In the genomic region with DNA sequence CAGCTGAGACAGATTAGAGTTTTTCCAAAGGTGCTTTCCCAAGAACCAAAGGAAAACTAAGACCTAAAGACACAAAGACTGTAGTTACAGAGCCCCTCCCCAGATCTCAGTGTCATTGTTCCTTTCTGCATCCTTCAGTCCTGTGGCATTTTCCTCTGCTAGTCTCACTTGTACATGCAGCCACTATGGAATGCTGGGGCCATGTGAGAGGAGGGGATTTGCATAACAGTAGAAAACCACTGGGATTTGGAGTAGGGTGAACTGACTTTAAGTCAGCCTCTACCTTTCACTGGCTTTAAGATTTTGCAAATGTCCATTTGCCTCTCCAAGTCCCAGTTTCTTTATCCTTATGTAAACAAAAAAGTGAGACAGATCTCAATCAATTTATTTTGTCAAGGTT, we compare ENCODE assay signal across 19 cellular contexts.
DNase-seq lines count a peak whose midpoint lies in the region; ATAC-seq and TF ChIP-seq lines count a peak whose summit lies in the region.
"Had no signal": no experiment of that assay in that cellular context is flagged by ENCODE, and none has a peak within 500 bp of the region (broad histone marks: within the 10 kb centered on the region; RNA-seq: fewer than 3 reads in every experiment).

No MANE protein-coding gene starts in this region.

- H3K79me2 ChIP-seq in mesendoderm (ENCODE audit: control insufficient read depth, insufficient read depth, low read length), result no peaks in the 10 kb centered on the region

- no peak overlapping the region for H4K5ac ChIP-seq in mesendoderm (ENCODE audit: low read length)

- no peaks in the 10 kb centered on the region for H3K4me1 Mint-ChIP-seq in Caco-2 (ENCODE audit: low read depth, unreplicated experiment)
- H3K4me1 Mint-ChIP-seq in endothelial cell (ENCODE audit: unreplicated experiment), result peaks cover 24% of the 10 kb centered on the region
- H3K4me1 Mint-ChIP-seq: T-cell had no signal

- H3K9me3 Mint-ChIP-seq in Caco-2 (ENCODE audit: unreplicated experiment) (no peaks in the 10 kb centered on the region), endothelial cell (ENCODE audit: unreplicated experiment) (no peaks in the 10 kb centered on the region)
- H3K9me3 Mint-ChIP-seq: CD4-positive, alpha-beta T cell; T-cell had no signal

- no peaks in the 10 kb centered on the region for H3K27me3 Mint-ChIP-seq in Caco-2 (ENCODE audit: insufficient read depth, unreplicated experiment)
- H3K27me3 Mint-ChIP-seq in endothelial cell (ENCODE audit: unreplicated experiment), result peaks cover 3% of the 10 kb centered on the region
- H3K27me3 Mint-ChIP-seq: CD4-positive, alpha-beta T cell had no signal

- H3K36me3 ChIP-seq in Caco-2 (ENCODE audit: control insufficient read depth, insufficient read depth, low read length), result no peaks in the 10 kb centered on the region
- 0 out of 2 replicates have a peak, but pooled peaks cover 3% of the 10 kb centered on the region for H3K36me3 ChIP-seq in HUES6 (ENCODE audit: control insufficient read depth, insufficient read depth, low read length)
- H3K36me3 ChIP-seq in mesendoderm (ENCODE audit: control insufficient read depth, insufficient read depth, low read length), result no peaks in the 10 kb centered on the region
- H3K36me3 ChIP-seq in WERI-Rb-1, result no peaks in the 10 kb centered on the region
- H3K36me3 ChIP-seq in gastrocnemius medialis, result no peaks in the 10 kb centered on the region
- H3K36me3 ChIP-seq: ovary, upper lobe of left lung had no signal

- H3K27ac Mint-ChIP-seq in Caco-2 (ENCODE audit: unreplicated experiment), result no peak overlapping the region
- peak overlapping the region; percentile 82 for H3K27ac Mint-ChIP-seq in endothelial cell (ENCODE audit: unreplicated experiment)
- H3K27ac Mint-ChIP-seq: CD4-positive, alpha-beta T cell; T-cell had no signal

- H3K36me3 Mint-ChIP-seq in Caco-2 (ENCODE audit: insufficient read depth, unreplicated experiment) (no peaks in the 10 kb centered on the region), endothelial cell (ENCODE audit: low read depth, unreplicated experiment) (no peaks in the 10 kb centered on the region)
- H3K36me3 Mint-ChIP-seq: T-cell had no signal

- H3K18ac ChIP-seq in mesendoderm (ENCODE audit: low read length), result peak overlapping the region; percentile 97

- intact Hi-C loops in Caco-2 (cut with micrococcal nuclease; ENCODE audit: unreplicated experiment), result loop anchor here (5.0 kb wide), 1 partner anchor 36 kb away; no protein-coding TSS in a partner anchor
- intact Hi-C loops in gastrocnemius medialis (cut with DNase I; ENCODE audit: low total_unique reads), result no loop called here

- peak overlapping the region; percentile 36 for H2BK5ac ChIP-seq in mesendoderm (ENCODE audit: low read length)

- peaks cover 3% of the 10 kb centered on the region; the same call in 1 of the 2 replicates for H3K9me3 ChIP-seq in Caco-2
- H3K9me3 ChIP-seq in HUES6 (ENCODE audit: control insufficient read depth, insufficient read depth, low read depth, low read length), result peaks cover 3% of the 10 kb centered on the region; the same call in 1 of the 2 replicates
- H3K9me3 ChIP-seq in WERI-Rb-1 (ENCODE audit: severe bottlenecking), result no peaks in the 10 kb centered on the region
- no peaks in the 10 kb centered on the region for H3K9me3 ChIP-seq in gastrocnemius medialis
- H3K9me3 ChIP-seq: ovary, upper lobe of left lung had no signal

- peak overlapping the region; percentile 23 for H2BK15ac ChIP-seq in mesendoderm (replicated peaks; ENCODE audit: low read depth)

- no peak overlapping the region for H3K4me3 ChIP-seq in Caco-2 (ENCODE audit: low read depth, low read length)
- peak overlapping the region; percentile 11; the same call in 1 of the 2 replicates for H3K4me3 ChIP-seq in HUES6 (ENCODE audit: low read depth, low read length)
- no peak overlapping the region for H3K4me3 ChIP-seq in mesendoderm (ENCODE audit: low read length)
- H3K4me3 ChIP-seq in WERI-Rb-1 (ENCODE audit: low read depth, low read length), result no peak overlapping the region
- H3K4me3 ChIP-seq in gastrocnemius medialis, result no peak overlapping the region
- H3K4me3 ChIP-seq: ovary, upper lobe of left lung had no signal

- peak overlapping the region; percentile 84 for H3K9ac ChIP-seq in HUES6 (ENCODE audit: low read length)
- H3K9ac ChIP-seq in mesendoderm (ENCODE audit: low read length), result no peak overlapping the region

- no peak overlapping the region for H4K8ac ChIP-seq in mesendoderm (ENCODE audit: low read depth, low read length)

- H3K27ac ChIP-seq in HUES6 (ENCODE audit: low read depth, low read length), result peak overlapping the region; percentile 92
- H3K27ac ChIP-seq in mesendoderm (ENCODE audit: low read depth, low read length), result peak overlapping the region; percentile 41
- no peak overlapping the region for H3K27ac ChIP-seq in WERI-Rb-1
- no peak overlapping the region for H3K27ac ChIP-seq in gastrocnemius medialis
- H3K27ac ChIP-seq: upper lobe of left lung had no signal

- H2BK120ac ChIP-seq in mesendoderm (ENCODE audit: low read depth, low read length), result peak overlapping the region; percentile 97

- H3K79me1 ChIP-seq in mesendoderm (ENCODE audit: low read length), result no peaks in the 10 kb centered on the region

- peak; percentile 21 to 42 for DNase-seq in Caco-2
- DNase-seq in endothelial cell (ENCODE audit: low spot score), result no peak
- peak; percentile 94 for DNase-seq in mesendoderm
- DNase-seq in WERI-Rb-1, result no peak
- no peak for DNase-seq in gastrocnemius medialis
- DNase-seq in RKO (ENCODE audit: low spot score), result no peak
- DNase-seq in D341Med (ENCODE audit: low spot score), result no peak
- DNase-seq: ACHN; activated gamma-delta T cell; CD4-positive, alpha-beta T cell; dermis blood vessel endothelial cell; hypothalamus; NCI-H82; ovary; RPMI8226; T-cell; upper lobe of left lung had no signal

- H3K27me3 ChIP-seq in Caco-2 (replicated peaks; ENCODE audit: control insufficient read depth, insufficient read depth, low read length) (no peaks in the 10 kb centered on the region), HUES6 (ENCODE audit: control insufficient read depth, insufficient read depth, low read length) (no peaks in the 10 kb centered on the region), mesendoderm (ENCODE audit: insufficient read depth, low read length, poor library complexity) (no peaks in the 10 kb centered on the region), WERI-Rb-1 (ENCODE audit: insufficient read depth, low read depth, severe bottlenecking) (no peaks in the 10 kb centered on the region), gastrocnemius medialis (no peaks in the 10 kb centered on the region)
- H3K27me3 ChIP-seq: ovary, upper lobe of left lung had no signal

- H3K23ac ChIP-seq in mesendoderm (ENCODE audit: low read length), result no peak overlapping the region

- TF ChIP-seq POLR2A in gastrocnemius medialis (IDR thresholded peaks at IDR 0.05), result no peak

- POLR2A ChIA-PET in Caco-2 (lab: Charles Lee), result no interaction called here

- peak overlapping the region; percentile 43 for H3K56ac ChIP-seq in mesendoderm (ENCODE audit: low read length)

- H2AK5ac ChIP-seq in mesendoderm (ENCODE audit: low read length), result no peak overlapping the region

- peak overlapping the region; percentile 86 for H3K4ac ChIP-seq in mesendoderm (ENCODE audit: low read depth, low read length)

- H3K4me1 ChIP-seq in Caco-2 (peaks cover 39% of the 10 kb centered on the region), HUES6 (ENCODE audit: control insufficient read depth, insufficient read depth, low read length) (peaks cover 59% of the 10 kb centered on the region), mesendoderm (ENCODE audit: control insufficient read depth, low read depth, low read length) (peaks cover 5% of the 10 kb centered on the region), gastrocnemius medialis (no peaks in the 10 kb centered on the region)

- in situ Hi-C loops in gastrocnemius medialis (cut with MboI; ENCODE audit: low sequenced_read_pairs in 4 of 4), result no loop called here

- ATAC-seq in gastrocnemius medialis, result no peak
- ATAC-seq: HepG2, T-cell had no signal

- no peak overlapping the region for H3K4me2 ChIP-seq in mesendoderm (ENCODE audit: low read length)

- H3K4me3 Mint-ChIP-seq in Caco-2 (ENCODE audit: unreplicated experiment) (no peak overlapping the region), endothelial cell (ENCODE audit: unreplicated experiment) (no peak overlapping the region)
- H3K4me3 Mint-ChIP-seq: CD4-positive, alpha-beta T cell; T-cell had no signal

- TF ChIP-seq CTCF in Caco-2 (IDR thresholded peaks at IDR 0.05; ENCODE audit: insufficient read depth in 1 of 2, low read depth in 1 of 2, low read length in 1 of 2, severe bottlenecking in 1 of 2, unreplicated experiment in 1 of 2) (no peak), endothelial cell (IDR thresholded peaks at IDR 0.05; ENCODE audit: unreplicated experiment) (no peak), WERI-Rb-1 (IDR thresholded peaks at IDR 0.05; ENCODE audit: low read depth, low read length) (no peak), gastrocnemius medialis (IDR thresholded peaks at IDR 0.05 in 4 of 5, conservative IDR thresholded peaks at IDR 0.05 in 1 of 5) (no peak)

- no TSS peak for BruUV-seq in Caco-2 (replicated peaks; lab: Mats Ljungman, UMichigan)

- CTCF ChIA-PET in Caco-2 (lab: Charles Lee), result interaction anchor here (1.0 kb wide), 1 partner anchor 44 kb away, joined by 3 read pairs; no protein-coding TSS in a partner anchor

Comparison
In these comparisons a context has a peak if more than half of its experiments do, and no peak if none do; other contexts are left out.
1. DNase-seq: peak in Caco-2 (2 of 2) and mesendoderm (single experiment); none in endothelial cell (single experiment), WERI-Rb-1 (single experiment), gastrocnemius medialis (0 of 2), RKO (single experiment) and D341Med (single experiment).
2. H3K27ac ChIP-seq: peak in HUES6 (single experiment) and mesendoderm (single experiment); none in WERI-Rb-1 (single experiment) and gastrocnemius medialis (0 of 4).